Comparison of ENCODE assay signal across 1 cellular context in genomic region chr11:70206226-70206785, GRCh38.
TF ChIP-seq lines count a peak whose summit lies in the region.

No MANE protein-coding gene starts in this region.

TF ChIP-seq in K562, 482 proteins besides CTCF, POLR2A, EP300 and RAD21 (continued from another document):
- TF ChIP-seq KDM5B (IDR thresholded peaks at IDR 0.05; ENCODE audit: insufficient replicate concordance, low read depth, low read length) (peak; percentile 22), E2F1 (CRISPR knock-in tag; IDR thresholded peaks at IDR 0.05) (no peak)
